16 cellular contexts compared by ENCODE assay signal in genomic region chr1:191615422-191615821, GRCh38.
A peak's percentile ranks its signal among the peaks of the same experiment; 100 is the strongest.
DNase-seq lines count a peak whose midpoint lies in the region; ATAC-seq, FAIRE-seq and TF ChIP-seq lines count a peak whose summit lies in the region.
"Had no signal": no experiment of that assay in that cellular context is flagged by ENCODE, and none has a peak within 500 bp of the region (broad histone marks: within the 10 kb centered on the region; RNA-seq: fewer than 3 reads in every experiment).

No MANE protein-coding gene starts in this region.

- POLR2A ChIA-PET in A673 (lab: Charles Lee; ENCODE audit: low non-redundant PET) (interaction anchor here (0.6 kb wide), 1 partner anchor 115 kb away, joined by 9 read pairs; no protein-coding TSS in a partner anchor), PC-3 (lab: Charles Lee; ENCODE audit: unreplicated experiment) (no interaction called here), K562 (lab: Yijun Ruan, JAX) (interaction anchor here (0.6 kb wide), 1 partner anchor 335 kb away, joined by 3 read pairs; no protein-coding TSS in a partner anchor)

- H3K4me2 ChIP-seq in PC-3 (ENCODE audit: low read length) (no peak overlapping the region), K562 (ENCODE audit: insufficient read depth, low read length) (no peak overlapping the region)
- H3K4me2 ChIP-seq: BLaER1 treated with 17β-estradiol and CSF1 and Interleukin-3, amounts not matched to agents 10 nM and 100 nM had no signal

- CTCF ChIA-PET in A673 (lab: Charles Lee) (no interaction called here), PC-3 (lab: Charles Lee) (no interaction called here), K562 (lab: Yijun Ruan, JAX; ENCODE audit: low intra/inter-chr PET ratio) (no interaction called here)

- no peaks in the 10 kb centered on the region for H3F3A ChIP-seq in PC-3 (ENCODE audit: low read length, unreplicated experiment)

- H3K27ac ChIP-seq in A673 (ENCODE audit: low read depth, low read length, poor library complexity, severe bottlenecking) (no peak overlapping the region), PC-3 (ENCODE audit: low read length) (no peak overlapping the region), K562 (ENCODE audit: extremely low read depth, low read depth, low read length) (no peak overlapping the region)
- H3K27ac ChIP-seq: BLaER1 treated with 17β-estradiol and CSF1 and Interleukin-3, amounts not matched to agents 10 nM and 100 nM had no signal

- no peak for ATAC-seq in PC-3
- ATAC-seq in K562, result no peak
- ATAC-seq in sciatic nerve, result no peak
- ATAC-seq: CD8-positive, alpha-beta T cell had no signal

- no peaks in the 10 kb centered on the region for H3K4me1 ChIP-seq in A673 (ENCODE audit: insufficient read depth, low read length, poor library complexity, severe bottlenecking)
- H3K4me1 ChIP-seq in PC-3 (ENCODE audit: insufficient read depth, low read length), result no peaks in the 10 kb centered on the region
- H3K4me1 ChIP-seq in K562 (replicated peaks in 1 of 2; ENCODE audit: control insufficient read depth in 2 of 2, insufficient read depth in 2 of 2, low read length in 2 of 2), result no peaks in the 10 kb centered on the region
- H3K4me1 ChIP-seq: BLaER1 treated with 17β-estradiol and CSF1 and Interleukin-3, amounts not matched to agents 10 nM and 100 nM had no signal

- BruUV-seq in A673 (replicated peaks; lab: Mats Ljungman, UMichigan) (no TSS peak), PC-3 (replicated peaks; lab: Mats Ljungman, UMichigan) (no TSS peak), K562 (replicated peaks; lab: Mats Ljungman, UMichigan) (no TSS peak)

- TF ChIP-seq POLR2A in K562 (conservative IDR thresholded peaks at IDR 0.05), result no peak

- TF ChIP-seq CTCF in A673 (conservative IDR thresholded peaks at IDR 0.05; ENCODE audit: low read depth, low read length) (no peak), PC-3 (conservative IDR thresholded peaks at IDR 0.05; ENCODE audit: low read depth, low read length) (no peak), K562 (IDR thresholded peaks at IDR 0.05 in 2 of 3, conservative IDR thresholded peaks at IDR 0.05 in 1 of 3; ENCODE audit: insufficient read depth in 2 of 3, low read depth in 1 of 3, low read length in 3 of 3) (no peak), retinal pigment epithelial cell (conservative IDR thresholded peaks at IDR 0.05; ENCODE audit: low read depth, low read length) (no peak)

- in situ Hi-C loops in K562 (cut with MboI), result no loop called here

- FAIRE-seq in K562 (lab: Jason Lieb, UNC), result no peak
- FAIRE-seq: HTR-8/SVneo had no signal

- no peak for TF ChIP-seq RAD21 in K562 (CRISPR knock-in tag; conservative IDR thresholded peaks at IDR 0.05 in 1 of 2, IDR thresholded peaks at IDR 0.05 in 1 of 2)

- H3K9me3 ChIP-seq in A673 (ENCODE audit: low read depth, low read length, poor library complexity, severe bottlenecking), result no peaks in the 10 kb centered on the region
- H3K9me3 ChIP-seq in PC-3 (ENCODE audit: low read length), result no peaks in the 10 kb centered on the region
- no peaks in the 10 kb centered on the region for H3K9me3 ChIP-seq in K562 (replicated peaks; ENCODE audit: control insufficient read depth, insufficient read depth, low read depth, low read length)
- H3K9me3 ChIP-seq: BLaER1 treated with 17β-estradiol and CSF1 and Interleukin-3, amounts not matched to agents 10 nM and 100 nM had no signal

- H3K4me3 ChIP-seq in A673 (ENCODE audit: low read depth, low read length, poor library complexity, severe bottlenecking) (no peak overlapping the region), PC-3 (ENCODE audit: low read length) (no peak overlapping the region), K562 (no peak overlapping the region), retinal pigment epithelial cell (ENCODE audit: low read length) (no peak overlapping the region)
- H3K4me3 ChIP-seq: BLaER1 treated with 17β-estradiol and CSF1 and Interleukin-3, amounts not matched to agents 10 nM and 100 nM had no signal

- H4K20me1 ChIP-seq in PC-3 (ENCODE audit: low read length), result no peaks in the 10 kb centered on the region
- H4K20me1 ChIP-seq in K562 (replicated peaks; ENCODE audit: control insufficient read depth, insufficient read depth, low read length), result no peaks in the 10 kb centered on the region
- H4K20me1 ChIP-seq: BLaER1 treated with 17β-estradiol and CSF1 and Interleukin-3, amounts not matched to agents 10 nM and 100 nM had no signal

- intact Hi-C loops in A673 (cut with micrococcal nuclease; ENCODE audit: unreplicated experiment), result no loop called here
- intact Hi-C loops in PC-3 (cut with micrococcal nuclease), result no loop called here
- intact Hi-C loops in K562 (cut with micrococcal nuclease), result no loop called here
- intact Hi-C loops in sciatic nerve (cut with DNase I), result no loop called here

- DNase-seq in A673 (ENCODE audit: low spot score), result peak; percentile 16
- DNase-seq in PC-3, result peak; percentile 23
- no peak for DNase-seq in K562 (ENCODE audit: extremely low read depth in 1 of 4, low spot score in 3 of 4)
- DNase-seq in retinal pigment epithelial cell (ENCODE audit: low read depth), result peak; percentile 12
- DNase-seq in EL, result no peak
- no peak for DNase-seq in sciatic nerve (ENCODE audit: low spot score)
- no peak for DNase-seq in activated CD4-positive, alpha-beta T cell treated with anti-CD3 and anti-CD28 coated beads, Interleukin-2, amount 50 U/mL, for 48 hours
- DNase-seq: 8988T; Calu3; CD8-positive, alpha-beta T cell; GF-D8; GOT3; H7; IMR-90 had no signal

- H3K9ac ChIP-seq in PC-3 (ENCODE audit: low read length), result no peak overlapping the region
- no peak overlapping the region for H3K9ac ChIP-seq in K562 (ENCODE audit: insufficient read depth in 1 of 2, low read depth in 2 of 2, low read length in 2 of 2)
- H3K9ac ChIP-seq: BLaER1 treated with 17β-estradiol and CSF1 and Interleukin-3, amounts not matched to agents 10 nM and 100 nM had no signal

- no peaks in the 10 kb centered on the region for H3K79me2 ChIP-seq in PC-3 (ENCODE audit: low read length)
- H3K79me2 ChIP-seq in K562 (ENCODE audit: control insufficient read depth, insufficient read depth, low read length), result no peaks in the 10 kb centered on the region

- H3K9me1 ChIP-seq in K562 (ENCODE audit: control insufficient read depth, insufficient read depth, low read length), result no peaks in the 10 kb centered on the region

- H3K36me3 ChIP-seq in A673 (ENCODE audit: insufficient read depth, low read length, poor library complexity, severe bottlenecking), result no peaks in the 10 kb centered on the region
- no peaks in the 10 kb centered on the region for H3K36me3 ChIP-seq in PC-3 (ENCODE audit: low read depth, low read length)
- no peaks in the 10 kb centered on the region for H3K36me3 ChIP-seq in K562 (ENCODE audit: control insufficient read depth, insufficient read depth, low read length)
- H3K36me3 ChIP-seq: BLaER1 treated with 17β-estradiol and CSF1 and Interleukin-3, amounts not matched to agents 10 nM and 100 nM had no signal

- no peak for TF ChIP-seq EP300 in K562 (IDR thresholded peaks at IDR 0.05; ENCODE audit: low read length)

- 25% methylated on average over 2 of the region's 2 CpGs for WGBS in K562 (ENCODE audit: insufficient coverage, low coverage, missing lambda C conversion rate)

- no peaks in the 10 kb centered on the region for H3K9me2 ChIP-seq in PC-3 (replicated peaks; ENCODE audit: low read length)

- no peaks in the 10 kb centered on the region for H3K27me3 ChIP-seq in A673 (replicated peaks; ENCODE audit: insufficient read depth, low read depth, low read length, poor library complexity)
- H3K27me3 ChIP-seq in PC-3 (ENCODE audit: low read length), result no peaks in the 10 kb centered on the region
- no peaks in the 10 kb centered on the region for H3K27me3 ChIP-seq in K562 (ENCODE audit: control insufficient read depth in 2 of 2, insufficient read depth in 2 of 2, low read length in 2 of 2)
- H3K27me3 ChIP-seq: BLaER1 treated with 17β-estradiol and CSF1 and Interleukin-3, amounts not matched to agents 10 nM and 100 nM had no signal

- H2AFZ ChIP-seq in PC-3 (ENCODE audit: low read length) (no peak overlapping the region), K562 (ENCODE audit: low read depth, low read length) (0 out of 2 replicates have a peak overlapping the region, but pooled peaks have one; percentile 24)

TF ChIP-seq in K562, 482 proteins besides CTCF, POLR2A, EP300 and RAD21 (continues in another document):
- TF ChIP-seq KLF1 (tag; IDR thresholded peaks at IDR 0.05) (no peak), MEF2A (IDR thresholded peaks at IDR 0.05; ENCODE audit: control insufficient read depth, low read depth, low read length) (no peak), MEIS2 (IDR thresholded peaks at IDR 0.05; ENCODE audit: partially characterized antibody) (no peak), TOE1 (IDR thresholded peaks at IDR 0.05; ENCODE audit: borderline replicate concordance) (no peak), TOE1 (CRISPR knock-in tag; IDR thresholded peaks at IDR 0.05; ENCODE audit: borderline replicate concordance, low read depth) (no peak), ZNF174 (CRISPR knock-in tag; IDR thresholded peaks at IDR 0.05) (no peak), NCOR1 (IDR thresholded peaks at IDR 0.05) (no peak), SMC3 (conservative IDR thresholded peaks at IDR 0.05; ENCODE audit: insufficient read depth, low read depth, low read length) (no peak), FOXA3 (CRISPR knock-in tag; conservative IDR thresholded peaks at IDR 0.05 in 1 of 2, IDR thresholded peaks at IDR 0.05 in 1 of 2) (no peak), ARID3B (CRISPR knock-in tag; IDR thresholded peaks at IDR 0.05; ENCODE audit: borderline replicate concordance) (no peak)

Comparison
In these comparisons a context has a peak if more than half of its experiments do, and no peak if none do; other contexts are left out.
1. DNase-seq: peak in A673 (single experiment), PC-3 (single experiment) and retinal pigment epithelial cell (single experiment); none in K562 (0 of 4), EL (single experiment), sciatic nerve (single experiment) and activated CD4-positive, alpha-beta T cell treated with anti-CD3 and anti-CD28 coated beads, Interleukin-2, amount 50 U/mL, for 48 hours (0 of 2).